In genomic region chr13:39676315-39676876, GRCh38 we compare ENCODE assay signal across 8 cellular contexts. TPM values are rescaled to one million over a fixed set of nuclear protein-coding genes. Genes with fewer than 3 reads are reported as not detected.
DNase-seq lines count a peak whose midpoint lies in the region; ATAC-seq and TF ChIP-seq lines count a peak whose summit lies in the region.

No MANE protein-coding gene starts in this region.

- no peak for ATAC-seq in HG03442 (IDR thresholded peaks at IDR 0.05; ENCODE audit: unreplicated experiment)

- peaks cover 3% of the 10 kb centered on the region; the same call in 1 of the 2 replicates for H3K36me3 ChIP-seq in HAP-1 (replicated peaks)
- H3K36me3 ChIP-seq in NT2/D1 (ENCODE audit: insufficient read depth, insufficient read length, low read length) = peaks cover 9% of the 10 kb centered on the region
- peaks cover 5% of the 10 kb centered on the region for H3K36me3 ChIP-seq in colonic mucosa

- peaks cover 3% of the 10 kb centered on the region for H3K9me3 Mint-ChIP-seq in activated T-cell treated with anti-CD3 and anti-CD28 coated beads, Interleukin-2, amount 50 U/mL, for 24 hours

- H3K9ac ChIP-seq in NT2/D1 (ENCODE audit: insufficient read length, low read depth) = no peak overlapping the region
- H3K9ac ChIP-seq in colonic mucosa (ENCODE audit: low read depth in 2 of 2, low read length in 2 of 2) = no peak overlapping the region

- intact Hi-C loops in colonic mucosa (cut with DNase I) = no loop called here

- peaks cover 36% of the 10 kb centered on the region for H3K36me3 Mint-ChIP-seq in activated T-cell treated with anti-CD3 and anti-CD28 coated beads, Interleukin-2, amount 50 U/mL, for 24 hours (ENCODE audit: low read depth)

- H3K4me1 Mint-ChIP-seq in activated T-cell treated with anti-CD3 and anti-CD28 coated beads, Interleukin-2, amount 50 U/mL, for 24 hours (ENCODE audit: low read depth) = peaks cover 6% of the 10 kb centered on the region

- H3K27ac ChIP-seq in colonic mucosa = no peak overlapping the region

- H3K4me3 ChIP-seq in HAP-1 (no peak overlapping the region), NT2/D1 (ENCODE audit: insufficient read length, low read depth) (no peak overlapping the region), colonic mucosa (no peak overlapping the region)

- no peaks in the 10 kb centered on the region for H3K4me1 ChIP-seq in HAP-1
- no peaks in the 10 kb centered on the region for H3K4me1 ChIP-seq in NT2/D1 (ENCODE audit: insufficient read depth, insufficient read length)
- H3K4me1 ChIP-seq in colonic mucosa = no peaks in the 10 kb centered on the region

- H3K27me3 ChIP-seq in HAP-1 (ENCODE audit: low read depth) (no peaks in the 10 kb centered on the region), NT2/D1 (ENCODE audit: insufficient read depth, insufficient read length) (no peaks in the 10 kb centered on the region), colonic mucosa (no peaks in the 10 kb centered on the region)

- in situ Hi-C loops in HAP-1 (cut with MboI; ENCODE audit: low sequenced_read_pairs) = loop anchor here (25.0 kb wide), 1 partner anchor 1011 kb away; no protein-coding TSS in a partner anchor

- peak; percentile 15 for TF ChIP-seq CTCF in colonic mucosa (IDR thresholded peaks at IDR 0.05)

- H3K27me3 Mint-ChIP-seq in activated T-cell treated with anti-CD3 and anti-CD28 coated beads, Interleukin-2, amount 50 U/mL, for 24 hours = no peaks in the 10 kb centered on the region

- DNase-seq in D341Med (ENCODE audit: low spot score) (peak; percentile 14), HAP-1 (ENCODE audit: low spot score in 2 of 2) (peak; percentile 34 to 54), NT2/D1 (ENCODE audit: low read depth, low spot score) (peak; percentile 15), colonic mucosa (no peak), myocyte (ENCODE audit: low read depth) (peak; percentile 58)
- DNase-seq in effector CD8-positive, alpha-beta T cell (lab: John Stamatoyannopoulos, UW) = no peak
- DNase-seq in activated T-cell treated with anti-CD3 and anti-CD28 coated beads, Interleukin-2, amount 50 U/mL, for 24 hours = no peak

- H3K27ac Mint-ChIP-seq in activated T-cell treated with anti-CD3 and anti-CD28 coated beads, Interleukin-2, amount 50 U/mL, for 24 hours = no peak overlapping the region

- H3K4me3 Mint-ChIP-seq in activated T-cell treated with anti-CD3 and anti-CD28 coated beads, Interleukin-2, amount 50 U/mL, for 24 hours = no peak overlapping the region

- H3K9me3 ChIP-seq in HAP-1 (no peaks in the 10 kb centered on the region), NT2/D1 (ENCODE audit: insufficient read depth, low read length) (peaks cover 9% of the 10 kb centered on the region), colonic mucosa (no peaks in the 10 kb centered on the region)

RNA-seq across cellular contexts. Expression of gene COG6, which starts 20.9 kb away (rescaled TPM):
- total RNA-seq in colonic mucosa (10 to 100 TPM; 31.9 to 37.0 TPM), myocyte (29.1 and 34.7 TPM in 2 replicates)
- 17.5 TPM for polyA plus RNA-seq in myocyte (2012)

Comparison
In these comparisons a context has a peak if more than half of its experiments do, and no peak if none do; other contexts are left out.
1. DNase-seq: peak in D341Med (single experiment), HAP-1 (2 of 2), NT2/D1 (single experiment) and myocyte (single experiment); none in colonic mucosa (single experiment), effector CD8-positive, alpha-beta T cell (single experiment) and activated T-cell treated with anti-CD3 and anti-CD28 coated beads, Interleukin-2, amount 50 U/mL, for 24 hours (single experiment).